ENCODE assay signal across 27 cellular contexts in the genomic region with DNA sequence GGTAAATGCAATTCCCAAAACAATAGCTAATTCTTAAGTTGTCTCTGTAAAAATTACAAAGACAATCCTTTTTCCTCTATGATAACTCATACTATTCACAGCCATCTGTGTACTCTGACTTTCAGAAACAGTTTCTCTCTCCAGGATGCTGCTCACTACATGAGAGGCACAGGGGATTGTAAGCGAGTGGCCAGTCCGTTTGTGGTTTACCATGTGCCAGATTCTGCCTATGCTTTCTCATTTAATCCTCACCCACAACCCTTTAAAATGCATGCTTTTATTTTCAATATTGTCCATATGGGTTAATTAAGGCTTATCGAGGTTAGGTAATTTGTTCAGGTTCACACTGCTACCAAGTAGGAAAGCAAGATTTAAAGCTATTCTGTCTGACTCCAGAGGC. TPM values are rescaled to one million over a fixed set of nuclear protein-coding genes. Genes with fewer than 3 reads are reported as not detected.
"Had no signal": no experiment of that assay in that cellular context is flagged by ENCODE, and none has a peak within 500 bp of the region (broad histone marks: within the 10 kb centered on the region; RNA-seq: fewer than 3 reads in every experiment).

No MANE protein-coding gene starts in this region.

- H3K27me3 ChIP-seq: brain microvascular endothelial cell, colonic mucosa, right atrium auricular region, suprapubic skin, vagina had no signal

- H3K27ac ChIP-seq: brain microvascular endothelial cell, colonic mucosa, foreskin keratinocyte, right atrium auricular region, suprapubic skin, vagina had no signal

- ATAC-seq: activated CD8-positive, alpha-beta T cell treated with anti-CD3 and anti-CD28 coated beads, Interleukin-2, amount 10 ng/mL, durations not matched to agents 7 days and 5 days; activated naive CD8-positive, alpha-beta T cell treated with anti-CD3 and anti-CD28 coated beads, Interleukin-2, amount 50 U/mL, for 24 hours; foreskin keratinocyte; left lobe of liver had no signal

- H3K9me3 Mint-ChIP-seq: activated CD4-positive, alpha-beta T cell treated with anti-CD3 and anti-CD28 coated beads, Interleukin-2, amount 10 ng/mL, durations not matched to agents 24 days and 14 days; activated naive CD4-positive, alpha-beta T cell treated with anti-CD3 and anti-CD28 coated beads for 36 hours; activated naive CD8-positive, alpha-beta T cell treated with anti-CD3 and anti-CD28 coated beads, Interleukin-2, amount 50 U/mL, for 24 hours; activated T-cell treated with anti-CD3 and anti-CD28 coated beads, Interleukin-2, amount 50 U/mL, for 24 hours; central memory CD8-positive, alpha-beta T cell; nephron; stimulated activated naive CD8-positive, alpha-beta T cell treated with anti-CD3 and anti-CD28 coated beads, Interleukin-15, Interleukin-2, amounts not matched to agents 100 ng/mL and 50 ng/mL, for 24 hours had no signal

- H3K4me1 Mint-ChIP-seq: nephron had no signal

- H3K9me3 ChIP-seq: colonic mucosa, right atrium auricular region, suprapubic skin, vagina had no signal

- H3K4me1 ChIP-seq: colonic mucosa, right atrium auricular region, suprapubic skin, vagina had no signal

- H3K36me3 ChIP-seq: brain microvascular endothelial cell, colonic mucosa, right atrium auricular region, suprapubic skin, vagina had no signal

- H3K4me3 Mint-ChIP-seq: activated CD4-positive, alpha-beta T cell treated with anti-CD3 and anti-CD28 coated beads, Interleukin-2, amount 10 ng/mL, durations not matched to agents 24 days and 14 days; activated CD8-positive, alpha-beta T cell treated with anti-CD3 and anti-CD28 coated beads, Interleukin-2, amount 10 ng/mL, durations not matched to agents 7 days and 5 days; activated naive CD4-positive, alpha-beta T cell treated with anti-CD3 and anti-CD28 coated beads for 36 hours; activated naive CD8-positive, alpha-beta T cell treated with anti-CD3 and anti-CD28 coated beads, Interleukin-2, amount 50 U/mL, for 24 hours; activated T-cell treated with anti-CD3 and anti-CD28 coated beads, Interleukin-2, amount 50 U/mL, for 24 hours; central memory CD8-positive, alpha-beta T cell; nephron; stimulated activated naive CD8-positive, alpha-beta T cell treated with anti-CD3 and anti-CD28 coated beads, Interleukin-15, Interleukin-2, amounts not matched to agents 100 ng/mL and 50 ng/mL, for 24 hours had no signal

- DNase-seq: activated CD4-positive, alpha-beta T cell treated with anti-CD3 and anti-CD28 coated beads, Interleukin-2, amount 10 ng/mL, durations not matched to agents 24 days and 14 days; activated CD8-positive, alpha-beta T cell treated with anti-CD3 and anti-CD28 coated beads, Interleukin-2, amount 10 ng/mL, durations not matched to agents 7 days and 5 days; activated naive CD4-positive, alpha-beta T cell treated with anti-CD3 and anti-CD28 coated beads for 36 hours; activated naive CD8-positive, alpha-beta T cell treated with anti-CD3 and anti-CD28 coated beads, Interleukin-2, amount 50 U/mL, for 24 hours; activated T-cell treated with anti-CD3 and anti-CD28 coated beads, Interleukin-2, amount 50 U/mL, for 24 hours; anterior cingulate cortex; brain microvascular endothelial cell; colonic mucosa; foreskin keratinocyte; hypothalamus; kidney; occipital lobe; stimulated activated CD4-positive, alpha-beta T cell treated with anti-CD3 and anti-CD28 coated beads, Interleukin-12 subunit alpha, Interleukin-12 subunit beta, amount 100 ng/mL, for 4 hours; stimulated activated CD4-positive, alpha-beta T cell treated with anti-CD3 and anti-CD28 coated beads, Interleukin-2, amount 100 ng/mL, for 24 hours; T1000; trophoblast cell had no signal

- H3K27ac Mint-ChIP-seq: activated CD4-positive, alpha-beta T cell treated with anti-CD3 and anti-CD28 coated beads, Interleukin-2, amount 10 ng/mL, durations not matched to agents 24 days and 14 days; activated CD8-positive, alpha-beta T cell treated with anti-CD3 and anti-CD28 coated beads, Interleukin-2, amount 10 ng/mL, durations not matched to agents 7 days and 5 days; activated naive CD4-positive, alpha-beta T cell treated with anti-CD3 and anti-CD28 coated beads for 36 hours; activated naive CD8-positive, alpha-beta T cell treated with anti-CD3 and anti-CD28 coated beads, Interleukin-2, amount 50 U/mL, for 24 hours; activated T-cell treated with anti-CD3 and anti-CD28 coated beads, Interleukin-2, amount 50 U/mL, for 24 hours; nephron; progenitor cell of endocrine pancreas; stimulated activated naive CD8-positive, alpha-beta T cell treated with anti-CD3 and anti-CD28 coated beads, Interleukin-15, Interleukin-2, amounts not matched to agents 100 ng/mL and 50 ng/mL, for 24 hours had no signal

- H3K4me3 ChIP-seq: colonic mucosa, lung, right atrium auricular region, suprapubic skin, vagina had no signal

RNA-seq across cellular contexts. Expression of gene RGS1, which starts 23.0 kb away (rescaled TPM):
- total RNA-seq: epithelial cell of proximal tubule, foreskin keratinocyte had no signal

RNA-seq across cellular contexts. Expression of gene RGS13, which starts 37.4 kb away (rescaled TPM):
- total RNA-seq: activated CD4-positive, alpha-beta T cell treated with anti-CD3 and anti-CD28 coated beads, Interleukin-2, amount 10 ng/mL, durations not matched to agents 24 days and 14 days; activated CD8-positive, alpha-beta T cell treated with anti-CD3 and anti-CD28 coated beads, Interleukin-2, amount 10 ng/mL, durations not matched to agents 7 days and 5 days; activated naive CD4-positive, alpha-beta T cell treated with anti-CD3 and anti-CD28 coated beads for 36 hours; epithelial cell of proximal tubule; fibroblast of lung; foreskin keratinocyte; left lobe of liver; occipital lobe; progenitor cell of endocrine pancreas; right atrium auricular region had no signal
